27 cellular contexts compared by ENCODE assay signal in genomic region chr10:104510644-104511043, GRCh38.
"Had no signal": no experiment of that assay in that cellular context is flagged by ENCODE, and none has a peak within 500 bp of the region (broad histone marks: within the 10 kb centered on the region; RNA-seq: fewer than 3 reads in every experiment).

No MANE protein-coding gene starts in this region.

- H3K9me3 Mint-ChIP-seq: stimulated activated effector memory CD8-positive, alpha-beta T cell treated with anti-CD3 and anti-CD28 coated beads, Interleukin-12 subunit alpha, Interleukin-12 subunit beta, amount 100 ng/mL, for 72 hours; stimulated activated memory B cell treated with anti-CD40 and anti-IgM and Interleukin-4, amounts not matched to agents 10 μg/mL and 1 μg/mL and 100 μg/mL, for 72 hours; stimulated activated naive CD8-positive, alpha-beta T cell treated with anti-CD3 and anti-CD28 coated beads, Interleukin-15, Interleukin-2, amounts not matched to agents 100 ng/mL and 50 ng/mL, for 24 hours; type B pancreatic cell had no signal

- H3K4me3 ChIP-seq: stomach, suprapubic skin, testis, thoracic aorta, thyroid gland, tibial artery, tibial nerve, transverse colon, upper lobe of left lung, upper lobe of right lung, uterus, vagina had no signal

- H3K36me3 ChIP-seq: stomach, suprapubic skin, thoracic aorta, thyroid gland, tibial artery, tibial nerve, transverse colon, upper lobe of left lung, upper lobe of right lung, uterus, vagina had no signal

- DNase-seq: stimulated activated CD4-positive, alpha-beta T cell treated with anti-CD3 and anti-CD28 coated beads, Interleukin-2, amount 100 ng/mL, for 24 hours; stimulated activated CD4-positive, alpha-beta T cell treated with anti-CD3 and anti-CD28 coated beads, Interleukin-2, amount 100 ng/mL, for 48 hours; stimulated activated CD4-positive, alpha-beta T cell treated with anti-CD3 and anti-CD28 coated beads, Interleukin-4, amount 100 ng/mL, for 1 hour; stimulated activated CD4-positive, alpha-beta T cell treated with anti-CD3 and anti-CD28 coated beads, Interleukin-4, amount 100 ng/mL, for 24 hours; stimulated activated CD4-positive, alpha-beta T cell treated with anti-CD3 and anti-CD28 coated beads, Interleukin-4, amount 100 ng/mL, for 4 hours; stimulated activated CD8-positive, alpha-beta memory T cell treated with anti-CD3 and anti-CD28 coated beads, Interleukin-4, amount 100 ng/mL, for 48 hours; stimulated activated naive B cell treated with anti-CD40 and anti-IgM and Interleukin-4, amounts not matched to agents 10 μg/mL and 1 μg/mL and 100 μg/mL, for 72 hours; stimulated activated naive CD4-positive, alpha-beta T cell; stimulated activated naive CD4-positive, alpha-beta T cell treated with Interleukin-2 at 50 U/mL for 16 hours; stomach; substantia nigra; testis; thyroid gland; tibial artery; transverse colon; trophoblast cell; upper lobe of left lung; upper lobe of right lung; uterus had no signal

- H3K4me1 Mint-ChIP-seq: stimulated activated effector memory CD8-positive, alpha-beta T cell treated with anti-CD3 and anti-CD28 coated beads, Interleukin-12 subunit alpha, Interleukin-12 subunit beta, amount 100 ng/mL, for 72 hours; stimulated activated memory B cell treated with anti-CD40 and anti-IgM and Interleukin-4, amounts not matched to agents 10 μg/mL and 1 μg/mL and 100 μg/mL, for 72 hours; stimulated activated naive B cell treated with anti-CD40 and anti-IgM and Interleukin-4, amounts not matched to agents 10 μg/mL and 1 μg/mL and 100 μg/mL, for 72 hours had no signal

- ATAC-seq: stimulated activated effector memory CD8-positive, alpha-beta T cell treated with anti-CD3 and anti-CD28 coated beads, Interleukin-12 subunit alpha, Interleukin-12 subunit beta, amount 100 ng/mL, for 72 hours; stimulated activated memory B cell treated with anti-CD40 and anti-IgM and Interleukin-4, amounts not matched to agents 10 μg/mL and 1 μg/mL and 100 μg/mL, for 72 hours; stimulated activated naive B cell treated with anti-CD40 and anti-IgM and Interleukin-4, amounts not matched to agents 10 μg/mL and 1 μg/mL and 100 μg/mL, for 72 hours had no signal

- H3K27ac ChIP-seq: stomach, suprapubic skin, testis, thoracic aorta, thyroid gland, tibial artery, tibial nerve, transverse colon, upper lobe of left lung, upper lobe of right lung, uterus, vagina had no signal

- H3K4me3 Mint-ChIP-seq: stimulated activated effector memory CD8-positive, alpha-beta T cell treated with anti-CD3 and anti-CD28 coated beads, Interleukin-12 subunit alpha, Interleukin-12 subunit beta, amount 100 ng/mL, for 72 hours; stimulated activated memory B cell treated with anti-CD40 and anti-IgM and Interleukin-4, amounts not matched to agents 10 μg/mL and 1 μg/mL and 100 μg/mL, for 72 hours; stimulated activated naive B cell treated with anti-CD40 and anti-IgM and Interleukin-4, amounts not matched to agents 10 μg/mL and 1 μg/mL and 100 μg/mL, for 72 hours; stimulated activated naive CD8-positive, alpha-beta T cell treated with anti-CD3 and anti-CD28 coated beads, Interleukin-15, Interleukin-2, amounts not matched to agents 100 ng/mL and 50 ng/mL, for 24 hours; type B pancreatic cell had no signal

- H3K27me3 ChIP-seq: testis, thyroid gland, tibial artery, tibial nerve, transverse colon, upper lobe of left lung, upper lobe of right lung, uterus, vagina had no signal

- H3K4me1 ChIP-seq: stomach, suprapubic skin, testis, thyroid gland, tibial artery, tibial nerve, transverse colon, upper lobe of left lung, upper lobe of right lung, uterus, vagina had no signal

- H3K36me3 Mint-ChIP-seq: stimulated activated effector memory CD8-positive, alpha-beta T cell treated with anti-CD3 and anti-CD28 coated beads, Interleukin-12 subunit alpha, Interleukin-12 subunit beta, amount 100 ng/mL, for 72 hours; stimulated activated memory B cell treated with anti-CD40 and anti-IgM and Interleukin-4, amounts not matched to agents 10 μg/mL and 1 μg/mL and 100 μg/mL, for 72 hours; stimulated activated naive B cell treated with anti-CD40 and anti-IgM and Interleukin-4, amounts not matched to agents 10 μg/mL and 1 μg/mL and 100 μg/mL, for 72 hours; type B pancreatic cell had no signal

- H3K27ac Mint-ChIP-seq: stimulated activated effector memory CD8-positive, alpha-beta T cell treated with anti-CD3 and anti-CD28 coated beads, Interleukin-12 subunit alpha, Interleukin-12 subunit beta, amount 100 ng/mL, for 72 hours; stimulated activated memory B cell treated with anti-CD40 and anti-IgM and Interleukin-4, amounts not matched to agents 10 μg/mL and 1 μg/mL and 100 μg/mL, for 72 hours; stimulated activated naive B cell treated with anti-CD40 and anti-IgM and Interleukin-4, amounts not matched to agents 10 μg/mL and 1 μg/mL and 100 μg/mL, for 72 hours; stimulated activated naive CD8-positive, alpha-beta T cell treated with anti-CD3 and anti-CD28 coated beads, Interleukin-15, Interleukin-2, amounts not matched to agents 100 ng/mL and 50 ng/mL, for 24 hours; type B pancreatic cell had no signal
